ENCODE assay signal across 23 cellular contexts in genomic region chr4:35252866-35253265, GRCh38.
A peak's percentile ranks its signal among the peaks of the same experiment; 100 is the strongest.
DNase-seq lines count a peak whose midpoint lies in the region; ATAC-seq and TF ChIP-seq lines count a peak whose summit lies in the region.
"Had no signal": no experiment of that assay in that cellular context is flagged by ENCODE, and none has a peak within 500 bp of the region (broad histone marks: within the 10 kb centered on the region; RNA-seq: fewer than 3 reads in every experiment).

No MANE protein-coding gene starts in this region.

- TF ChIP-seq CTCF in epithelial cell of esophagus (IDR thresholded peaks at IDR 0.05; ENCODE audit: insufficient read depth, low read depth, low read length, missing control alignments) (no peak), left lung (IDR thresholded peaks at IDR 0.05) (no peak), tibial artery (IDR thresholded peaks at IDR 0.05) (no peak)

- H3K4me3 ChIP-seq in epithelial cell of esophagus (ENCODE audit: low read length) = no peak overlapping the region
- no peak overlapping the region for H3K4me3 ChIP-seq in left lung
- H3K4me3 ChIP-seq in tibial artery = no peak overlapping the region
- H3K4me3 ChIP-seq: A549, Peyer's patch, SJSA1 had no signal

- H3K27me3 ChIP-seq in left lung = no peaks in the 10 kb centered on the region
- H3K27me3 ChIP-seq in tibial artery = no peaks in the 10 kb centered on the region
- H3K27me3 ChIP-seq: Peyer's patch, SJSA1 had no signal

- H3K9me3 ChIP-seq in left lung (no peaks in the 10 kb centered on the region), tibial artery (no peaks in the 10 kb centered on the region)
- H3K9me3 ChIP-seq: A549, SJSA1 had no signal

- peak; percentile 2 for DNase-seq in COLO829 (ENCODE audit: low spot score)
- peak; percentile 77 for DNase-seq in NCI-H226
- peak; percentile 48 for DNase-seq in epithelial cell of esophagus (ENCODE audit: low read depth)
- no peak for DNase-seq in left lung
- DNase-seq in activated CD4-positive, CD25-positive, alpha-beta regulatory T cell (lab: John Stamatoyannopoulos, UW) = no peak
- DNase-seq in SK-N-DZ (ENCODE audit: low spot score) = no peak
- DNase-seq in tibial artery = no peak
- no peak for DNase-seq in activated naive CD4-positive, alpha-beta T cell (lab: John Stamatoyannopoulos, UW)
- DNase-seq: DMS 273 treated with DMSO at 0.1 percent for 48 hours, DND-41, H7, HFFc6, IMR-90, NCI-H1105, NCI-H146, NCI-H2029, NCI-H345, NCI-H774, Peyer's patch had no signal

- intact Hi-C loops in left lung (cut with DNase I) = no loop called here
- intact Hi-C loops in tibial artery (cut with DNase I; ENCODE audit: low total_unique reads) = no loop called here

- H3K4me1 ChIP-seq in left lung = no peaks in the 10 kb centered on the region
- H3K4me1 ChIP-seq in tibial artery = no peaks in the 10 kb centered on the region
- H3K4me1 ChIP-seq: A549, Peyer's patch, SJSA1 had no signal

- H3K36me3 ChIP-seq in left lung (no peaks in the 10 kb centered on the region), tibial artery (no peaks in the 10 kb centered on the region)
- H3K36me3 ChIP-seq: Peyer's patch, SJSA1 had no signal

- H3K27ac ChIP-seq in left lung (no peak overlapping the region), tibial artery (no peak overlapping the region)
- H3K27ac ChIP-seq: A549, KMS-11, Peyer's patch, SJSA1 had no signal

- ATAC-seq in left lung = peak; percentile 32
- ATAC-seq: A549, Right ventricle myocardium inferior had no signal

Comparison
In these comparisons a context has a peak if more than half of its experiments do, and no peak if none do; other contexts are left out.
1. DNase-seq: peak in COLO829 (single experiment), NCI-H226 (single experiment) and epithelial cell of esophagus (single experiment); none in left lung (0 of 2), activated CD4-positive, CD25-positive, alpha-beta regulatory T cell (0 of 4), SK-N-DZ (single experiment), tibial artery (0 of 2) and activated naive CD4-positive, alpha-beta T cell (0 of 4).